In the genomic region with DNA sequence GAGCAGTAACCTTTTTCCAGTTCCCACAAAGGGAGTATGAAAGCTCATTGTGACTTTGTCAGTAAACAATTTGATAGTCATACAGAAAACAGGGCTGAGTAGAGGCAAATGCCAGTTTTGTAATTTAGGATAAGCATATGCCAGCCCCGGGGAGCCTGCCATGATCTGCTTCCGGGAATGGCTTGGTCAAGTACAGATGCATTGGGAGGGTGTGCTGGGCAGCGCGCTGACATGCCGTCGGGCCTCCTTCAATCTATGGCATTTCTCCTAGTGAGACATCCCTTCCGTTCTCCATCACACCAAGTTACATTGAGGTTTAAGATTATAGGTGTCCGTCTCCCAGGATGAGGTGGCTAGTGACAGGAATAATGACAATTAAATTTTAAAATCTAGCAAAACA, we compare ENCODE assay signal across 22 cellular contexts. TPM values are rescaled to one million over a fixed set of nuclear protein-coding genes. Genes with fewer than 3 reads are reported as not detected.
"Had no signal": no experiment of that assay in that cellular context is flagged by ENCODE, and none has a peak within 500 bp of the region (broad histone marks: within the 10 kb centered on the region; RNA-seq: fewer than 3 reads in every experiment).

No MANE protein-coding gene starts in this region.

- H3K4me3 Mint-ChIP-seq: activated naive CD8-positive, alpha-beta T cell treated with anti-CD3 and anti-CD28 coated beads for 36 hours; immature natural killer cell; naive thymus-derived CD4-positive, alpha-beta T cell; neural progenitor cell; T-cell; T-helper 2 cell treated with Interferon-gamma antibody and Interleukin-4, amounts not matched to agents 5 μg/mL and 100 μg/mL, for 36 hours had no signal

- H2AFZ ChIP-seq: hepatocyte, neural progenitor cell had no signal

- H3K79me2 ChIP-seq: hepatocyte had no signal

- DNase-seq: activated naive CD4-positive, alpha-beta T cell treated with Interleukin-2 at 50 U/mL for 16 hours; activated naive CD8-positive, alpha-beta T cell treated with anti-CD3 and anti-CD28 coated beads for 36 hours; activated T-cell treated with anti-CD3 and anti-CD28 coated beads, Interleukin-2, amount 50 U/mL, for 1 hour; amniotic stem cell; colonic mucosa; immature natural killer cell; left lung; mesenchymal stem cell; naive thymus-derived CD4-positive, alpha-beta T cell; posterior cingulate gyrus; spleen; stimulated activated CD4-positive, alpha-beta T cell treated with anti-CD3 and anti-CD28 coated beads, Interleukin-4, amount 100 ng/mL, for 1 hour; stimulated activated naive CD4-positive, alpha-beta T cell; T-cell; thyroid gland had no signal

- H3K36me3 Mint-ChIP-seq: activated naive CD8-positive, alpha-beta T cell treated with anti-CD3 and anti-CD28 coated beads for 36 hours; immature natural killer cell; naive thymus-derived CD4-positive, alpha-beta T cell; neural progenitor cell; T-cell had no signal

- H3K4me2 ChIP-seq: hepatocyte, neural progenitor cell had no signal

- H3K9me3 Mint-ChIP-seq: activated naive CD8-positive, alpha-beta T cell treated with anti-CD3 and anti-CD28 coated beads for 36 hours; activated T-helper 2 cell treated with anti-CD3 and anti-CD28 coated beads, Interferon-gamma antibody, Interleukin-2, Interleukin-4, amounts not matched to agents 10 μg/mL and 5 μg/mL and 100 μg/mL, durations not matched to agents 14 hours and 24 hours and 36 hours; neural progenitor cell; T-cell; T-helper 2 cell treated with Interferon-gamma antibody and Interleukin-4, amounts not matched to agents 5 μg/mL and 100 μg/mL, for 36 hours had no signal

- H3K36me3 ChIP-seq: breast epithelium, colonic mucosa, left lung, neural progenitor cell, spleen, thyroid gland had no signal

- H3K4me3 ChIP-seq: breast epithelium, colonic mucosa, hepatocyte, left lung, neural progenitor cell, SK-N-MC, spleen, thyroid gland had no signal

- H3K27ac ChIP-seq: colonic mucosa, hepatocyte, neural progenitor cell, SK-N-MC had no signal

- H3K9ac ChIP-seq: neural progenitor cell had no signal

- H3K27me3 ChIP-seq: breast epithelium, colonic mucosa, hepatocyte, left lung, neural progenitor cell, spleen, thyroid gland had no signal

- H3K27ac Mint-ChIP-seq: activated naive CD8-positive, alpha-beta T cell treated with anti-CD3 and anti-CD28 coated beads for 36 hours; activated T-helper 2 cell treated with anti-CD3 and anti-CD28 coated beads, Interferon-gamma antibody, Interleukin-2, Interleukin-4, amounts not matched to agents 10 μg/mL and 5 μg/mL and 100 μg/mL, durations not matched to agents 14 hours and 24 hours and 36 hours; immature natural killer cell; naive thymus-derived CD4-positive, alpha-beta T cell; neural progenitor cell; T-cell; T-helper 2 cell treated with Interferon-gamma antibody and Interleukin-4, amounts not matched to agents 5 μg/mL and 100 μg/mL, for 36 hours had no signal

- ATAC-seq: naive thymus-derived CD4-positive, alpha-beta T cell; T-cell had no signal

- H3K9me3 ChIP-seq: breast epithelium, colonic mucosa, left lung, spleen, thyroid gland had no signal

- H3K4me1 ChIP-seq: breast epithelium, neural progenitor cell had no signal

- H3K27me3 Mint-ChIP-seq: activated naive CD8-positive, alpha-beta T cell treated with anti-CD3 and anti-CD28 coated beads for 36 hours had no signal

RNA-seq across cellular contexts. Expression of a gene that starts 48.6 kb away (rescaled TPM):
- total RNA-seq: activated naive CD8-positive, alpha-beta T cell treated with anti-CD3 and anti-CD28 coated beads for 36 hours; mononuclear cell; T-cell had no signal
- polyA plus RNA-seq: immature natural killer cell; naive thymus-derived CD4-positive, alpha-beta T cell had no signal
